In the genomic region with DNA sequence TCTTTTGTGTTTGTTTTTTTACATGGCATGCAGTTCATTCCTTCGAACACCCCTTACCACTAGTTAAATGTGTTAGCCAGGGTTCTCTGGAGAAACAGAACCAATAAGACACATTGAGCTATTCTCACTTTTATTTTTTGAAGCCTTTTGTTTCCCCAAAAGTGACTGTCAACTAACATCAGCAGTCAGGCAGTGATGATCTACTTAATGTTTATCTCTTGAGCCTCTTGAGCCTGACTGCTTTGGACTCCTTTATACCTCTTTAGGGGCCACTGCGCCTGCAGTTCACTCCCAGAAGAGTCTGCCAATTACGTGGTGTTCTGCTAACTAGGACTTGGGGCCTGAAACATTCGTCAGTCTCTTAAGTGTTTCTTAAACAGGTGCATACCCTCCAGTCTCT, we compare ENCODE assay signal across 27 cellular contexts.
"Had no signal": no experiment of that assay in that cellular context is flagged by ENCODE, and none has a peak within 500 bp of the region (broad histone marks: within the 10 kb centered on the region; RNA-seq: fewer than 3 reads in every experiment).

No MANE protein-coding gene starts in this region.

- H3K4me1 Mint-ChIP-seq: naive thymus-derived CD4-positive, alpha-beta T cell; stimulated activated memory B cell treated with anti-CD40 and anti-IgM and Interleukin-4, amounts not matched to agents 10 μg/mL and 1 μg/mL and 100 μg/mL, for 72 hours; stimulated activated naive CD8-positive, alpha-beta T cell treated with anti-CD3 and anti-CD28 coated beads, Interleukin-15, amount 100 ng/mL, for 72 hours had no signal

- H3K27me3 ChIP-seq: neutrophil, right atrium auricular region, right lobe of liver, tibial nerve, uterus had no signal

- H3K4me2 ChIP-seq: smooth muscle cell had no signal

- H3K27me3 Mint-ChIP-seq: naive thymus-derived CD4-positive, alpha-beta T cell; stimulated activated memory B cell treated with anti-CD40 and anti-IgM and Interleukin-4, amounts not matched to agents 10 μg/mL and 1 μg/mL and 100 μg/mL, for 72 hours; stimulated activated naive CD8-positive, alpha-beta T cell treated with anti-CD3 and anti-CD28 coated beads, Interleukin-15, amount 100 ng/mL, for 72 hours; type B pancreatic cell had no signal

- H3K27ac Mint-ChIP-seq: naive thymus-derived CD4-positive, alpha-beta T cell; natural killer cell treated with Interleukin-12 subunit alpha and Interleukin-12 subunit beta and Interleukin-15 and Interleukin-18, amount 100 ng/mL, for 72 hours; stimulated activated memory B cell treated with anti-CD40 and anti-IgM and Interleukin-4, amounts not matched to agents 10 μg/mL and 1 μg/mL and 100 μg/mL, for 72 hours; stimulated activated naive CD8-positive, alpha-beta T cell treated with anti-CD3 and anti-CD28 coated beads, Interleukin-15, amount 100 ng/mL, for 72 hours; type B pancreatic cell had no signal

- H3K9ac ChIP-seq: parathyroid adenoma had no signal

- ATAC-seq: mucosa of descending colon; naive thymus-derived CD4-positive, alpha-beta T cell; natural killer cell treated with Interleukin-12 subunit alpha and Interleukin-12 subunit beta and Interleukin-15 and Interleukin-18, amount 100 ng/mL, for 72 hours; psoas muscle; right lobe of liver; stimulated activated memory B cell treated with anti-CD40 and anti-IgM and Interleukin-4, amounts not matched to agents 10 μg/mL and 1 μg/mL and 100 μg/mL, for 72 hours; stimulated activated naive CD8-positive, alpha-beta T cell treated with anti-CD3 and anti-CD28 coated beads, Interleukin-15, amount 100 ng/mL, for 72 hours had no signal

- H2AFZ ChIP-seq: parathyroid adenoma had no signal

- H3K4me1 ChIP-seq: left ventricle myocardium inferior, parathyroid adenoma, psoas muscle, right atrium auricular region, right lobe of liver, uterus had no signal

- DNase-seq: islet precursor cell; left ventricle myocardium inferior; mesendoderm; midbrain; mucosa of descending colon; naive thymus-derived CD4-positive, alpha-beta T cell; occipital lobe; psoas muscle; right lobe of liver; stimulated activated CD4-positive, alpha-beta T cell treated with anti-CD3 and anti-CD28 coated beads, Interleukin-1b, Interleukin-23, amount 100 ng/mL, for 48 hours; stimulated activated CD4-positive, alpha-beta T cell treated with anti-CD3 and anti-CD28 coated beads, Interleukin-2, amount 100 ng/mL, for 48 hours; stimulated activated CD4-positive, alpha-beta T cell treated with anti-CD3 and anti-CD28 coated beads, Interleukin-4, amount 100 ng/mL, for 4 hours; stimulated activated CD8-positive, alpha-beta memory T cell treated with anti-CD3 and anti-CD28 coated beads, Interleukin-4, amount 100 ng/mL, for 48 hours; stimulated activated naive CD4-positive, alpha-beta T cell treated with Interleukin-2 at 50 U/mL for 16 hours; stimulated activated naive CD8-positive, alpha-beta T cell treated with anti-CD3 and anti-CD28 coated beads, Interleukin-15, amount 100 ng/mL, for 72 hours; substantia nigra; uterus had no signal

- H3K36me3 Mint-ChIP-seq: stimulated activated memory B cell treated with anti-CD40 and anti-IgM and Interleukin-4, amounts not matched to agents 10 μg/mL and 1 μg/mL and 100 μg/mL, for 72 hours; type B pancreatic cell had no signal

- H3K9me3 ChIP-seq: mucosa of descending colon, neutrophil, psoas muscle, right atrium auricular region, right lobe of liver, uterus had no signal

- H3K36me3 ChIP-seq: left ventricle myocardium inferior, neutrophil, right atrium auricular region, right lobe of liver, tibial nerve, uterus had no signal

- H3K4me3 Mint-ChIP-seq: naive thymus-derived CD4-positive, alpha-beta T cell; natural killer cell treated with Interleukin-12 subunit alpha and Interleukin-12 subunit beta and Interleukin-15 and Interleukin-18, amount 100 ng/mL, for 72 hours; neural crest cell; stimulated activated memory B cell treated with anti-CD40 and anti-IgM and Interleukin-4, amounts not matched to agents 10 μg/mL and 1 μg/mL and 100 μg/mL, for 72 hours; stimulated activated naive CD8-positive, alpha-beta T cell treated with anti-CD3 and anti-CD28 coated beads, Interleukin-15, amount 100 ng/mL, for 72 hours; type B pancreatic cell had no signal

- H3K79me2 ChIP-seq: parathyroid adenoma had no signal

- H3K4me3 ChIP-seq: left ventricle myocardium inferior, lung, mucosa of descending colon, psoas muscle, right atrium auricular region, right lobe of liver, smooth muscle cell, tibial nerve, uterus had no signal

- H3K27ac ChIP-seq: left ventricle myocardium inferior, neutrophil, parathyroid adenoma, psoas muscle, right atrium auricular region, right lobe of liver, tibial nerve, uterus had no signal
